ENCODE assay signal across 13 cellular contexts in the genomic region with DNA sequence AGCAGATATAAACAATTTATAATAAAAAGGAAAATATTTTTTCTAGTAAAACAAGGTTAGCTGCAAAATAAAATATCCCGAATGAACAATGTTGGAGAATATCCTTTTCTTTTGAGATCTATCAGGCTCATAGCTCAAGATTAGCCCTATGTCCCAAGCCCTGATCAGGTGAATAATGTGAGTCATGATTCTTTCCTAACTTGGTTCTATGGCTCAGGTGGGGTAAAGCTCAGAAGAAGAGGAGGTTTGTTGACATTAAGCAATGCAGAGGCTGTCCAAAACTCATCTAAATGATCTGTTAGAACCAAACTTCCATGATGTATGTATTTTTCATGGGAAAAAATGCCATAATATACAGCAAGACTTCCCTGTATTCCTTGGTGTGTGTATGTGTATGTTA.
"Had no signal": no experiment of that assay in that cellular context is flagged by ENCODE, and none has a peak within 500 bp of the region (broad histone marks: within the 10 kb centered on the region; RNA-seq: fewer than 3 reads in every experiment).

No MANE protein-coding gene starts in this region.

- H3K36me3 ChIP-seq: right atrium auricular region, uterus had no signal

- H3K27me3 ChIP-seq: right atrium auricular region, uterus had no signal

- H3K4me3 ChIP-seq: right atrium auricular region, uterus had no signal

- DNase-seq: effector memory CD4-positive, alpha-beta T cell; foreskin melanocyte; head of caudate nucleus; hippocampal formation; left colon; natural killer cell; posterior cingulate gyrus; small intestine; stimulated activated CD4-positive, alpha-beta T cell treated with anti-CD3 and anti-CD28 coated beads, Interleukin-12 subunit alpha, Interleukin-12 subunit beta, amount 100 ng/mL, for 4 hours; stimulated activated naive CD4-positive, alpha-beta T cell treated with Interleukin-2 at 50 U/mL for 16 hours; uterus had no signal

- H3K4me1 ChIP-seq: right atrium auricular region, uterus had no signal

- H3K9me3 ChIP-seq: right atrium auricular region, uterus had no signal

- H3K27ac ChIP-seq: epithelial cell of prostate, right atrium auricular region, uterus had no signal

- ATAC-seq: left colon, natural killer cell had no signal
